8 cellular contexts compared by ENCODE assay signal in the genomic region with DNA sequence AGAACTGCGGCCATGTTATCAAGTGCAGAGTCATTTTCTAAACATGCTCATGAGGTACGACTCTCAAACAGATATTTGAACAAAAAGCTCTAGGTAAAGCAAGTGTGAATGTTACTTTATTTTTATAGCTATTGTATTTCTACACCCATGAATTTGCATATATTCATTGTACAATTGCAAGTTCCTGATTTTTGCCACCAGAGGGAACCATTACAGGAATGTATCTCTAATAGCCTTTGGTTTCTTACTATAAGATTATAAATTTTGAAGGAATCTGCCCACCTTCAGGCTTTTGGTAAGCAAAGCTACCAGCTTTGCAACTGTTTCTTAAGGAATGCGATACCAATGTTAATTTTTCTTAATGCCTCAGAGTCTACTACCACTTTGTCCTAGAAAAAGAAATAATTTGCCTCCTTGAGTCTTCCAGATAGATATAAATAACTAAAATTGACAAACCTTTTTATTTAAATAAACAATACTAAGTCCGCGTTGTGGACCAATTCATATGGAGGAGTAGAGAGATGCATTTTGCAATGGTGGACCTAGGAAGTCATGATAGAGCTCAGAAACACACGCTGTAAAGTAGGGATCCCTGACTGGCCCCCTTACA.
DNase-seq lines count a peak whose midpoint lies in the region; ATAC-seq, FAIRE-seq and TF ChIP-seq lines count a peak whose summit lies in the region.

No MANE protein-coding gene starts in this region.

- DNase-seq in heart left ventricle (no peak), Right ventricle myocardium inferior (ENCODE audit: missing footprints) (no peak), SK-MEL-5 (ENCODE audit: low read depth, low spot score) (peak; percentile 39), glomerular endothelial cell (ENCODE audit: extremely low read depth, low read depth, low spot score) (peak; percentile 9), urothelium cell line (ENCODE audit: low spot score) (peak; percentile 12), putamen (ENCODE audit: low spot score) (no peak), amygdala (lab: John Stamatoyannopoulos, UW) (no peak)
- no peak for DNase-seq in NK-92 treated with Interleukin-12 subunit alpha and Interleukin-12 subunit beta, amount 100 ng/mL, for 24 hours (lab: John Stamatoyannopoulos, UW)

- ATAC-seq in heart left ventricle (no peak), Right ventricle myocardium inferior (no peak)

- no peaks in the 10 kb centered on the region for H3K4me1 ChIP-seq in heart left ventricle

- peaks cover 0 to 60% (median 41%) of the 10 kb centered on the region in 9 donors for H3K36me3 ChIP-seq in heart left ventricle

- WGBS in heart left ventricle, 4 donors: 88 to 94% (median 93%) methylated on average over 6 of the region's 6 CpGs

- TF ChIP-seq CTCF in heart left ventricle (IDR thresholded peaks at IDR 0.05): peak; percentile 24 to 61 (median 40)

- peaks cover 0 to 10% (median 0%) of the 10 kb centered on the region in 12 donors for H3K9me3 ChIP-seq in heart left ventricle

- intact Hi-C loops in heart left ventricle (cut with DNase I): no loop called here
- intact Hi-C loops in Right ventricle myocardium inferior (cut with DNase I): no loop called here

- H3K27me3 ChIP-seq in heart left ventricle: no peaks in the 10 kb centered on the region

- no peak overlapping the region for H3K4me3 ChIP-seq in heart left ventricle

- no peak overlapping the region for H3K27ac ChIP-seq in heart left ventricle

- in situ Hi-C loops in SK-MEL-5 (cut with HindIII; ENCODE audit: low pct_unique_long_range_greater_than_20kb, low sequenced_read_pairs): no loop called here

- TF ChIP-seq POLR2A in heart left ventricle (IDR thresholded peaks at IDR 0.05): no peak

- FAIRE-seq in urothelium cell line (lab: Jason Lieb, UNC): no peak

Comparison
In these comparisons a context has a peak if more than half of its experiments do, and no peak if none do; other contexts are left out.
1. DNase-seq: peak in SK-MEL-5 (single experiment), glomerular endothelial cell (single experiment) and urothelium cell line (single experiment); none in heart left ventricle (0 of 5), Right ventricle myocardium inferior (single experiment), NK-92 treated with Interleukin-12 subunit alpha and Interleukin-12 subunit beta, amount 100 ng/mL, for 24 hours (single experiment), putamen (single experiment) and amygdala (0 of 56).